ENCODE assay signal across 7 cellular contexts in the genomic region with DNA sequence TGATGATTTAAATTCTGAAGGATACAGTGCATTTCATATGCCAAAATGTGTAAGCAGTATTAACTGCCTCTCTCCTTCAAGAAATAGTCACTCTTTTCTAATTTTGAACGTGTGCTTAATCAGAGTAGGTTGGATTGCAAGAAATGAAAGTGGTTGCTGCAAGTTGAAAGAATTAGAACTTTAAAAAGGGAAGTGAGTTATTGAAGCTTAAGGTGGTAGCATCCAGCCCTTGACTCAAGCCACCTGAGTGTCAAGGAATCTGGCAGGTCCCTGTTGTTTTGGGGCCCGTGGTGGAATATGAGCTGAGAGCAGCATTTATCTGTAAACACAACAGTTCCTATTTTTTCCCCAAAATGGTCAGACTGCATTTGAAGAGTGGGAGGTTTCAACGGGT.
A peak's percentile ranks its signal among the peaks of the same experiment; 100 is the strongest.
DNase-seq lines count a peak whose midpoint lies in the region; ATAC-seq lines count a peak whose summit lies in the region.

No MANE protein-coding gene starts in this region.

- peaks cover 47% of the 10 kb centered on the region for H3K27me3 ChIP-seq in HUES6 (ENCODE audit: control insufficient read depth, insufficient read depth, low read length)
- H3K27me3 ChIP-seq in effector memory CD4-positive, alpha-beta T cell (replicated peaks; ENCODE audit: control insufficient read depth, insufficient read depth, low read length, poor library complexity, severe bottlenecking), result no peaks in the 10 kb centered on the region

- H3K9me3 ChIP-seq in HUES6 (ENCODE audit: control insufficient read depth, insufficient read depth, low read depth, low read length), result no peaks in the 10 kb centered on the region
- H3K9me3 ChIP-seq in effector memory CD4-positive, alpha-beta T cell (ENCODE audit: control insufficient read depth, low read length), result no peaks in the 10 kb centered on the region

- H3K9ac ChIP-seq in HUES6 (ENCODE audit: low read length), result no peak overlapping the region

- H3K4me1 Mint-ChIP-seq in stimulated activated memory B cell treated with anti-CD40 and anti-IgM and Interleukin-4, amounts not matched to agents 10 μg/mL and 1 μg/mL and 100 μg/mL, for 72 hours, result peaks cover 63% of the 10 kb centered on the region

- H3K27me3 Mint-ChIP-seq in stimulated activated memory B cell treated with anti-CD40 and anti-IgM and Interleukin-4, amounts not matched to agents 10 μg/mL and 1 μg/mL and 100 μg/mL, for 72 hours, result no peaks in the 10 kb centered on the region

- H3K4me3 Mint-ChIP-seq in stimulated activated memory B cell treated with anti-CD40 and anti-IgM and Interleukin-4, amounts not matched to agents 10 μg/mL and 1 μg/mL and 100 μg/mL, for 72 hours, result peak overlapping the region; percentile 99

- peak overlapping the region; percentile 87; the same call in 1 of the 2 replicates for H3K4me3 ChIP-seq in HUES6 (ENCODE audit: low read depth, low read length)
- H3K4me3 ChIP-seq in effector memory CD4-positive, alpha-beta T cell (ENCODE audit: insufficient read depth, low read depth, low read length, poor library complexity, severe bottlenecking), result peak overlapping the region; percentile 92

- H3K9me3 Mint-ChIP-seq in stimulated activated memory B cell treated with anti-CD40 and anti-IgM and Interleukin-4, amounts not matched to agents 10 μg/mL and 1 μg/mL and 100 μg/mL, for 72 hours, result no peaks in the 10 kb centered on the region

- no peak overlapping the region for H3K27ac ChIP-seq in HUES6 (ENCODE audit: low read depth, low read length)
- H3K27ac ChIP-seq in effector memory CD4-positive, alpha-beta T cell (ENCODE audit: insufficient read depth, low read length, poor library complexity, severe bottlenecking), result peak overlapping the region; percentile 87

- peaks cover 37% of the 10 kb centered on the region for H3K36me3 Mint-ChIP-seq in stimulated activated memory B cell treated with anti-CD40 and anti-IgM and Interleukin-4, amounts not matched to agents 10 μg/mL and 1 μg/mL and 100 μg/mL, for 72 hours

- peak; percentile 25 for ATAC-seq in GM21367 (IDR thresholded peaks at IDR 0.05; ENCODE audit: unreplicated experiment)
- no peak for ATAC-seq in stimulated activated memory B cell treated with anti-CD40 and anti-IgM and Interleukin-4, amounts not matched to agents 10 μg/mL and 1 μg/mL and 100 μg/mL, for 72 hours

- peak overlapping the region; percentile 98 for H3K27ac Mint-ChIP-seq in stimulated activated memory B cell treated with anti-CD40 and anti-IgM and Interleukin-4, amounts not matched to agents 10 μg/mL and 1 μg/mL and 100 μg/mL, for 72 hours

- DNase-seq in effector memory CD4-positive, alpha-beta T cell, result no peak
- DNase-seq in NCI-H187 treated with DMSO at 0.1 percent for 48 hours (lab: John Stamatoyannopoulos, UW) (no peak), amygdala (lab: John Stamatoyannopoulos, UW) (no peak), kidney glomerular epithelial cell (lab: John Stamatoyannopoulos, UW) (no peak)

- H3K36me3 ChIP-seq in HUES6 (ENCODE audit: control insufficient read depth, insufficient read depth, low read length), result no peaks in the 10 kb centered on the region
- peaks cover 7% of the 10 kb centered on the region for H3K36me3 ChIP-seq in effector memory CD4-positive, alpha-beta T cell (ENCODE audit: control insufficient read depth, insufficient read depth, low read length)

- H3K4me1 ChIP-seq in HUES6 (ENCODE audit: control insufficient read depth, insufficient read depth, low read length), result 0 out of 2 replicates have a peak, but pooled peaks cover 2% of the 10 kb centered on the region
- H3K4me1 ChIP-seq in effector memory CD4-positive, alpha-beta T cell (ENCODE audit: control insufficient read depth, insufficient read depth, low read length, poor library complexity, severe bottlenecking), result peaks cover 16% of the 10 kb centered on the region
